8 cellular contexts compared by ENCODE assay signal in genomic region chr11:46238967-46239800, GRCh38. TPM values are rescaled to one million over a fixed set of nuclear protein-coding genes. Genes with fewer than 3 reads are reported as not detected.
DNase-seq lines count a peak whose midpoint lies in the region; ATAC-seq and TF ChIP-seq lines count a peak whose summit lies in the region.

No MANE protein-coding gene starts in this region.

- POLR2A ChIA-PET in CD4-positive, alpha-beta T cell (lab: Charles Lee): interaction anchor here (0.6 to 3.6 kb wide), 4 partner anchors 93 to 395 kb away, joined by 3 to 10 read pairs (median 7); no protein-coding TSS in a partner anchor
- POLR2A ChIA-PET in PC-9 (lab: Charles Lee; ENCODE audit: unreplicated experiment): interaction anchor here (0.6 to 0.9 kb wide), 4 partner anchors 75 to 100 kb away, joined by 3 to 4 read pairs (median 4); no protein-coding TSS in a partner anchor

- H2AFZ ChIP-seq in PC-9: peak overlapping the region; percentile 91

- H3K4me1 ChIP-seq in PC-9 (replicated peaks; ENCODE audit: insufficient read depth): peaks cover 47% of the 10 kb centered on the region
- peaks cover 5 to 24% of the 10 kb centered on the region in 2 donors for H3K4me1 ChIP-seq in muscle layer of duodenum (ENCODE audit: control insufficient read depth in 1 of 2, insufficient read depth in 2 of 2, low read length in 2 of 2)

- H3K4me1 Mint-ChIP-seq in CD4-positive, alpha-beta T cell (ENCODE audit: low read depth): peaks cover 15% of the 10 kb centered on the region
- peaks cover 32% of the 10 kb centered on the region for H3K4me1 Mint-ChIP-seq in activated T-cell treated with anti-CD3 and anti-CD28 coated beads, Interleukin-2, amount 50 U/mL, for 4 hours (ENCODE audit: low read depth)

- no peaks in the 10 kb centered on the region for H3K9me3 ChIP-seq in CD4-positive, alpha-beta T cell (ENCODE audit: control insufficient read depth, low read length)
- no peaks in the 10 kb centered on the region; the same call in 1 of the 2 replicates for H3K9me3 ChIP-seq in PC-9 (ENCODE audit: insufficient read depth, low read depth)
- H3K9me3 ChIP-seq in muscle layer of duodenum (ENCODE audit: control insufficient read depth in 1 of 2, low read length in 2 of 2): no peaks in the 10 kb centered on the region

- TF ChIP-seq CTCF in CD4-positive, alpha-beta T cell (IDR thresholded peaks at IDR 0.05): peak; percentile 97
- TF ChIP-seq CTCF in PC-9 (conservative IDR thresholded peaks at IDR 0.05): peak; percentile 98

- H3K27ac ChIP-seq in CD4-positive, alpha-beta T cell (ENCODE audit: low read depth, low read length): no peak overlapping the region
- H3K27ac ChIP-seq in PC-9 (no peak overlapping the region), muscle layer of duodenum (ENCODE audit: low read length) (no peak overlapping the region)

- intact Hi-C loops in CD4-positive, alpha-beta T cell (cut with DNase I, micrococcal nuclease): loop anchor here (1.0 to 10.0 kb wide), 7 partner anchors 69 to 298 kb away; partner anchors contain the start of gene PHF21A (in 1 of the 2)
- intact Hi-C loops in PC-9 (cut with micrococcal nuclease; ENCODE audit: unreplicated experiment): loop anchor here (1.0 to 10.0 kb wide), 4 partner anchors 62 to 394 kb away; partner anchors contain the start of gene CRY2

- H3K4me3 Mint-ChIP-seq in CD4-positive, alpha-beta T cell: peak overlapping the region; percentile 65
- H3K4me3 Mint-ChIP-seq in activated T-cell treated with anti-CD3 and anti-CD28 coated beads, Interleukin-2, amount 50 U/mL, for 4 hours: peak overlapping the region; percentile 63

- ATAC-seq in CD4-positive, alpha-beta T cell (ENCODE audit: poor library complexity): peak; percentile 80
- peak; percentile 70 for ATAC-seq in GM19463 (IDR thresholded peaks at IDR 0.05; ENCODE audit: unreplicated experiment)
- ATAC-seq in activated T-cell treated with anti-CD3 and anti-CD28 coated beads, Interleukin-2, amount 50 U/mL, for 4 hours: peak; percentile 75 to 76
- peak; percentile 78 for ATAC-seq in esophagus mucosa

- no peak overlapping the region for H3K27ac Mint-ChIP-seq in CD4-positive, alpha-beta T cell

- peaks cover 49% of the 10 kb centered on the region for H3K27me3 Mint-ChIP-seq in CD4-positive, alpha-beta T cell
- H3K27me3 Mint-ChIP-seq in activated T-cell treated with anti-CD3 and anti-CD28 coated beads, Interleukin-2, amount 50 U/mL, for 4 hours (ENCODE audit: low read depth): peaks cover 18% of the 10 kb centered on the region

- H3K4me3 ChIP-seq in PC-9 (peak overlapping the region; percentile 72), muscle layer of duodenum (ENCODE audit: low read depth in 1 of 2, low read length in 2 of 2) (peak overlapping the region; percentile 57 to 58)

- H3F3A ChIP-seq in PC-9 (ENCODE audit: insufficient read depth, low read depth): peaks cover 34% of the 10 kb centered on the region

- peak overlapping the region; percentile 92 for H3K4me2 ChIP-seq in PC-9

- no peaks in the 10 kb centered on the region for H4K20me1 ChIP-seq in PC-9 (ENCODE audit: insufficient read depth)

- no peaks in the 10 kb centered on the region for H3K9me2 ChIP-seq in PC-9 (ENCODE audit: insufficient read depth)

- BruUV-seq in PC-9 (replicated peaks; lab: Mats Ljungman, UMichigan): no TSS peak

- DNase-seq in CD4-positive, alpha-beta T cell: peak; percentile 53 to 82 (median 74)
- DNase-seq in HT1080 (ENCODE audit: low read depth): peak; percentile 88
- DNase-seq in PC-9: peak; percentile 69 to 90
- peak; percentile 77 for DNase-seq in activated T-cell treated with anti-CD3 and anti-CD28 coated beads, Interleukin-2, amount 50 U/mL, for 4 hours
- DNase-seq in stimulated activated CD8-positive, alpha-beta memory T cell treated with anti-CD3 and anti-CD28 coated beads, Interleukin-7, amount 100 ng/mL, for 1 hour (ENCODE audit: low read depth in 2 of 2): peak; percentile 62 to 63

- H3K27me3 ChIP-seq in CD4-positive, alpha-beta T cell (ENCODE audit: control insufficient read depth, insufficient read depth, low read length): peaks cover 15% of the 10 kb centered on the region
- no peaks in the 10 kb centered on the region for H3K27me3 ChIP-seq in PC-9 (ENCODE audit: insufficient read depth, low read depth)
- no peaks in the 10 kb centered on the region for H3K27me3 ChIP-seq in muscle layer of duodenum (ENCODE audit: low read depth, low read length)

- H3K36me3 ChIP-seq in PC-9 (ENCODE audit: low read depth) (no peaks in the 10 kb centered on the region), muscle layer of duodenum (ENCODE audit: control insufficient read depth in 1 of 2, insufficient read depth in 2 of 2, low read length in 2 of 2) (no peaks in the 10 kb centered on the region)

- CTCF ChIA-PET in CD4-positive, alpha-beta T cell (lab: Charles Lee): interaction anchor here (0.6 to 3.1 kb wide), 11 partner anchors 9 to 290 kb away, joined by 3 to 21 read pairs (median 5); partner anchors contain the start of gene DGKZ
- CTCF ChIA-PET in PC-9 (lab: Charles Lee): interaction anchor here (0.6 to 2.9 kb wide), 11 partner anchors 9 to 118 kb away, joined by 3 to 21 read pairs (median 4); partner anchors contain the start of gene DGKZ

- no peaks in the 10 kb centered on the region for H3K9me3 Mint-ChIP-seq in CD4-positive, alpha-beta T cell
- no peaks in the 10 kb centered on the region for H3K9me3 Mint-ChIP-seq in activated T-cell treated with anti-CD3 and anti-CD28 coated beads, Interleukin-2, amount 50 U/mL, for 4 hours

- H3K36me3 Mint-ChIP-seq in CD4-positive, alpha-beta T cell (ENCODE audit: low read depth): no peaks in the 10 kb centered on the region
- H3K36me3 Mint-ChIP-seq in activated T-cell treated with anti-CD3 and anti-CD28 coated beads, Interleukin-2, amount 50 U/mL, for 4 hours (ENCODE audit: insufficient read depth): no peaks in the 10 kb centered on the region

- 0 out of 2 replicates have a peak, but pooled peaks cover 4% of the 10 kb centered on the region for H3K79me2 ChIP-seq in PC-9 (ENCODE audit: low read depth)

RNA-seq across cellular contexts. Expression of gene CREB3L1, which starts 38.3 kb away (rescaled TPM):
- not detected for total RNA-seq in CD4-positive, alpha-beta T cell
- total RNA-seq in HT1080 (2014; rRNA removed; shearing (Covaris generic)): 3.3 and 5.1 TPM in 2 replicates
- polyA plus RNA-seq in HT1080 (2015; cell fraction: cytosol; rRNA removed): 11.6 and 12.7 TPM in 2 replicates
- 6.8 and 7.7 TPM in 2 replicates for polyA plus RNA-seq in HT1080 (2015; cell fraction: nucleus; rRNA removed)
- total RNA-seq in PC-9 (2021) (1.3 and 3.1 TPM in 2 replicates), esophagus mucosa (0.64 TPM)
- under 1 TPM; 0.20 to 0.27 (median 0.26) TPM for total RNA-seq in activated T-cell treated with anti-CD3 and anti-CD28 coated beads, Interleukin-2, amount 50 U/mL, for 4 hours
